Comparison of ENCODE assay signal across 10 cellular contexts in the genomic region with DNA sequence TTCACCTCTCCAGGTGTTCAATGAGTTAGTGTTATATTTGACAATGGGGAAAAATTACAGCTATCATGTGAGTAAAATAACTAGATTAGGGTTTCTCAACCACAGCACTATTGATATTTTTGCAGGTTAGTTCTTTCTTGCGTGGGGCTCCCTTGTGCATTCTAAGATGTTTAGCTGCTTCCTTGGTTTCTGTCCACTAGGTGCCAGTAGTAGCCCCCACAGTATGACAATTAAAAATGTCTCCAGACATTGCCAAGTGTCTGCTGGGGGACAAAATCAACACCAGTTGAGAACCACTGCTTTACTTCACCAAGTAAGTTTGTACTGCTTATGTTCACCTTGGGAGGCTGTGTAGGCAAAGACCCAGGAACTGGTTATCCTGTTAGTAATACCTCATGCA.
DNase-seq lines count a peak whose midpoint lies in the region; ATAC-seq, FAIRE-seq and TF ChIP-seq lines count a peak whose summit lies in the region.
"Had no signal": no experiment of that assay in that cellular context is flagged by ENCODE, and none has a peak within 500 bp of the region (broad histone marks: within the 10 kb centered on the region; RNA-seq: fewer than 3 reads in every experiment).

No MANE protein-coding gene starts in this region.

- no peaks in the 10 kb centered on the region for H3K79me2 ChIP-seq in HepG2 (ENCODE audit: insufficient read depth, low read length)

- TF ChIP-seq RAD21 in HepG2 (CRISPR knock-in tag; IDR thresholded peaks at IDR 0.05) = no peak

- H2AFZ ChIP-seq in HepG2 (ENCODE audit: low read length) = no peak overlapping the region

- H3K9ac ChIP-seq in HepG2 (ENCODE audit: insufficient read depth, low read depth, low read length) = no peak overlapping the region

- H3K36me3 ChIP-seq in GM06990 (ENCODE audit: control insufficient read depth, insufficient read depth, low read length) (no peaks in the 10 kb centered on the region), HepG2 (replicated peaks in 1 of 2; ENCODE audit: control insufficient read depth in 1 of 2, insufficient read depth in 2 of 2, low read length in 2 of 2) (no peaks in the 10 kb centered on the region)

- ATAC-seq in HG02798 (IDR thresholded peaks at IDR 0.05; ENCODE audit: poor library complexity, unreplicated experiment) (peak; percentile 32), HepG2 (no peak), GM19467 (IDR thresholded peaks at IDR 0.05; ENCODE audit: unreplicated experiment) (no peak)

- CTCF ChIA-PET in HepG2 (lab: Yijun Ruan, JAX; ENCODE audit: low intra/inter-chr PET ratio, low total read pairs) = no interaction called here

- H3K4me3 ChIP-seq in GM06990 (replicated peaks; ENCODE audit: low read depth, low read length) (no peak overlapping the region), HepG2 (replicated peaks in 1 of 3; ENCODE audit: insufficient read depth in 1 of 3, low read depth in 2 of 3, low read length in 3 of 3) (no peak overlapping the region)

- FAIRE-seq in HepG2 (lab: Jason Lieb, UNC) (no peak), D721Med (lab: Jason Lieb, UNC) (no peak)

- H3K27ac ChIP-seq in HepG2 (ENCODE audit: extremely low read length, insufficient read depth, low read length) = no peak overlapping the region

- H3K4me2 ChIP-seq in HepG2 (ENCODE audit: low read depth, low read length) = no peak overlapping the region

- TF ChIP-seq CTCF in GM06990 (IDR thresholded peaks at IDR 0.05; ENCODE audit: insufficient read depth, low read length, poor library complexity, severe bottlenecking) (peak; percentile 55), HepG2 (CRISPR knock-in tag; IDR thresholded peaks at IDR 0.05) (0 out of 2 replicates have a peak, but pooled peaks have one; percentile 4), D721Med (IDR thresholded peaks at IDR 0.05; ENCODE audit: insufficient read depth, missing control alignments) (no peak)

- POLR2A ChIA-PET in HepG2 (lab: Yijun Ruan, JAX) = no interaction called here

- in situ Hi-C loops in HepG2 (cut with HindIII; ENCODE audit: extremely low pct_ligation_motif_present, low pct_unique_long_range_greater_than_20kb) = no loop called here

- H3K9me3 ChIP-seq in HepG2 (ENCODE audit: low read length) = no peaks in the 10 kb centered on the region

- no peaks in the 10 kb centered on the region for H4K20me1 ChIP-seq in HepG2 (ENCODE audit: insufficient read depth, low read length)

- no peaks in the 10 kb centered on the region for H3K4me1 ChIP-seq in HepG2 (ENCODE audit: insufficient read depth, low read length)

- intact Hi-C loops in HepG2 (cut with micrococcal nuclease; ENCODE audit: unreplicated experiment) = loop anchor here (5.0 kb wide), 1 partner anchor 991 kb away; no protein-coding TSS in a partner anchor

- no TSS peak for BruUV-seq in HepG2 (replicated peaks; lab: Mats Ljungman, UMichigan)

- TF ChIP-seq POLR2A in HepG2 (IDR thresholded peaks at IDR 0.05; ENCODE audit: insufficient read depth in 1 of 2, low read depth in 2 of 2, low read length in 2 of 2) = no peak

- TF ChIP-seq EP300 in HepG2 (IDR thresholded peaks at IDR 0.05; ENCODE audit: low read depth in 2 of 2, low read length in 2 of 2) (no peak), HepG2 (CRISPR knock-in tag; IDR thresholded peaks at IDR 0.05; ENCODE audit: borderline replicate concordance) (no peak)

- H3K27me3 ChIP-seq in GM06990 (replicated peaks; ENCODE audit: control insufficient read depth, insufficient read depth, low read length) (no peaks in the 10 kb centered on the region), HepG2 (ENCODE audit: control insufficient read depth in 1 of 2, insufficient read depth in 2 of 2, low read length in 2 of 2) (no peaks in the 10 kb centered on the region)

- DNase-seq in GM06990 (ENCODE audit: extremely low read depth, insufficient read length) = no peak
- peak; percentile 31 for DNase-seq in SK-N-DZ (ENCODE audit: low spot score)
- DNase-seq in HepG2 (ENCODE audit: low spot score) = no peak
- no peak for DNase-seq in GF-D8 (lab: John Stamatoyannopoulos, UW)
- no peak for DNase-seq in COR-L47 (lab: John Stamatoyannopoulos, UW)
- no peak for DNase-seq in D721Med (ENCODE audit: insufficient read length, low spot score)
- DNase-seq: NCI-H1436; stimulated activated CD4-positive, alpha-beta T cell treated with anti-CD3 and anti-CD28 coated beads, Interleukin-4, amount 100 ng/mL, for 4 hours had no signal

- 8% methylated on average over 1 of the region's 1 CpG for WGBS in HepG2 (ENCODE audit: low lambda C conversion rate)

TF ChIP-seq in HepG2, 621 proteins besides CTCF, POLR2A, EP300 and RAD21:
- TF ChIP-seq ZNF326 (CRISPR knock-in tag; IDR thresholded peaks at IDR 0.05; ENCODE audit: borderline replicate concordance) = no peak
- TF ChIP-seq ZNF24 (IDR thresholded peaks at IDR 0.05) = no peak
- TF ChIP-seq CEBPB (IDR thresholded peaks at IDR 0.05; ENCODE audit: borderline replicate concordance, low read depth, low read length) = no peak
- TF ChIP-seq MEF2D (CRISPR knock-in tag; IDR thresholded peaks at IDR 0.05) = no peak
- TF ChIP-seq ARHGAP35 (CRISPR knock-in tag; IDR thresholded peaks at IDR 0.05; ENCODE audit: borderline replicate concordance) = no peak
- TF ChIP-seq, protein P1, sequence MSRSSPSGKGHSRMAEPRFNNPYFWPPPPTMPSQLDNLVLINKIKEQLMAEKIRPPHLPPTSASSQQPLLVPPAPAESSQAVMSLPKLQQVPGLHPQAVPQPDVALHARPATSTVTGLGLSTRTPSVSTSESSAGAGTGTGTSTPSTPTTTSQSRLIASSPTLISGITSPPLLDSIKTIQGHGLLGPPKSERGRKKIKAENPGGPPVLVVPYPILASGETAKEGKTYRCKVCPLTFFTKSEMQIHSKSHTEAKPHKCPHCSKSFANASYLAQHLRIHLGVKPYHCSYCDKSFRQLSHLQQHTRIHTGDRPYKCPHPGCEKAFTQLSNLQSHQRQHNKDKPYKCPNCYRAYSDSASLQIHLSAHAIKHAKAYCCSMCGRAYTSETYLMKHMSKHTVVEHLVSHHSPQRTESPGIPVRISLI (CRISPR knock-in tag; IDR thresholded peaks at IDR 0.05; ENCODE audit: borderline replicate concordance) = no peak
- no peak for TF ChIP-seq ZNF143 (CRISPR knock-in tag; IDR thresholded peaks at IDR 0.05)
- TF ChIP-seq, protein P2, sequence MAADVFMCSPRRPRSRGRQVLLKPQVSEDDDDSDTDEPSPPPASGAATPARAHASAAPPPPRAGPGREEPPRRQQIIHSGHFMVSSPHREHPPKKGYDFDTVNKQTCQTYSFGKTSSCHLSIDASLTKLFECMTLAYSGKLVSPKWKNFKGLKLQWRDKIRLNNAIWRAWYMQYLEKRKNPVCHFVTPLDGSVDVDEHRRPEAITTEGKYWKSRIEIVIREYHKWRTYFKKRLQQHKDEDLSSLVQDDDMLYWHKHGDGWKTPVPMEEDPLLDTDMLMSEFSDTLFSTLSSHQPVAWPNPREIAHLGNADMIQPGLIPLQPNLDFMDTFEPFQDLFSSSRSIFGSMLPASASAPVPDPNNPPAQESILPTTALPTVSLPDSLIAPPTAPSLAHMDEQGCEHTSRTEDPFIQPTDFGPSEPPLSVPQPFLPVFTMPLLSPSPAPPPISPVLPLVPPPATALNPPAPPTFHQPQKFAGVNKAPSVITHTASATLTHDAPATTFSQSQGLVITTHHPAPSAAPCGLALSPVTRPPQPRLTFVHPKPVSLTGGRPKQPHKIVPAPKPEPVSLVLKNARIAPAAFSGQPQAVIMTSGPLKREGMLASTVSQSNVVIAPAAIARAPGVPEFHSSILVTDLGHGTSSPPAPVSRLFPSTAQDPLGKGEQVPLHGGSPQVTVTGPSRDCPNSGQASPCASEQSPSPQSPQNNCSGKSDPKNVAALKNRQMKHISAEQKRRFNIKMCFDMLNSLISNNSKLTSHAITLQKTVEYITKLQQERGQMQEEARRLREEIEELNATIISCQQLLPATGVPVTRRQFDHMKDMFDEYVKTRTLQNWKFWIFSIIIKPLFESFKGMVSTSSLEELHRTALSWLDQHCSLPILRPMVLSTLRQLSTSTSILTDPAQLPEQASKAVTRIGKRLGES (CRISPR knock-in tag; IDR thresholded peaks at IDR 0.05; ENCODE audit: borderline replicate concordance) = no peak
- TF ChIP-seq HNF4A (CRISPR knock-in tag; IDR thresholded peaks at IDR 0.05) = no peak
- no peak for TF ChIP-seq ZBTB7A (CRISPR knock-in tag; IDR thresholded peaks at IDR 0.05)
- no peak for TF ChIP-seq ZBTB38 (CRISPR knock-in tag; IDR thresholded peaks at IDR 0.05)
- no peak for TF ChIP-seq CEBPG (CRISPR knock-in tag; IDR thresholded peaks at IDR 0.05)
- TF ChIP-seq XBP1 (CRISPR knock-in tag; IDR thresholded peaks at IDR 0.05) = no peak
- no peak for TF ChIP-seq TARDBP (CRISPR knock-in tag; IDR thresholded peaks at IDR 0.05)
- no peak for TF ChIP-seq BRCA1 (CRISPR knock-in tag; IDR thresholded peaks at IDR 0.05)
- TF ChIP-seq NFE2L1 (CRISPR knock-in tag; IDR thresholded peaks at IDR 0.05; ENCODE audit: borderline replicate concordance) = no peak
- no peak for TF ChIP-seq KLF12 (CRISPR knock-in tag; IDR thresholded peaks at IDR 0.05; ENCODE audit: borderline replicate concordance)
- no peak for TF ChIP-seq ZNF33B (CRISPR knock-in tag; IDR thresholded peaks at IDR 0.05)
- TF ChIP-seq, protein P3, sequence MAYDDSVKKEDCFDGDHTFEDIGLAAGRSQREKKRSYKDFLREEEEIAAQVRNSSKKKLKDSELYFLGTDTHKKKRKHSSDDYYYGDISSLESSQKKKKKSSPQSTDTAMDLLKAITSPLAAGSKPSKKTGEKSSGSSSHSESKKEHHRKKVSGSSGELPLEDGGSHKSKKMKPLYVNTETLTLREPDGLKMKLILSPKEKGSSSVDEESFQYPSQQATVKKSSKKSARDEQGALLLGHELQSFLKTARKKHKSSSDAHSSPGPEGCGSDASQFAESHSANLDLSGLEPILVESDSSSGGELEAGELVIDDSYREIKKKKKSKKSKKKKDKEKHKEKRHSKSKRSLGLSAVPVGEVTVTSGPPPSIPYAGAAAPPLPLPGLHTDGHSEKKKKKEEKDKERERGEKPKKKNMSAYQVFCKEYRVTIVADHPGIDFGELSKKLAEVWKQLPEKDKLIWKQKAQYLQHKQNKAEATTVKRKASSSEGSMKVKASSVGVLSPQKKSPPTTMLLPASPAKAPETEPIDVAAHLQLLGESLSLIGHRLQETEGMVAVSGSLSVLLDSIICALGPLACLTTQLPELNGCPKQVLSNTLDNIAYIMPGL (CRISPR knock-in tag; IDR thresholded peaks at IDR 0.05; ENCODE audit: borderline replicate concordance in 1 of 2, low read depth in 1 of 2) = no peak
